10 cellular contexts compared by ENCODE assay signal in the genomic region with DNA sequence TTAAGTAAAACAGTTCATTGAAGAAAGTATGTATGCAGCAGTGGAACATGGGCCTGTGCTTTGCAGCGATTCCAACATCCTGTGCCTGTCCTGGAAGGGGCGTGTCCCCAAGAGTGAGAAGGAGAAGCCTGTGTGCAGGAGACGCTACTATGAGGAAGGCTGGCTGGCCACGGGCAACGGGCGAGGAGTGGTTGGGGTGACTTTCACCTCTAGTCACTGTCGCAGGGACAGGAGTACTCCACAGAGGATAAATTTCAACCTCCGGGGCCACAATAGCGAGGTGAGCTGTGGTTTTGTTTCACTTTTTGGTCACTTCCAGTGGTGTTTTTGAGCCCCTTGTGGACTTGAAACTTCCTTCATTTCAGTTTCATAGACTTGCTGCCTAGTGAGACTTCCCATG. TPM values are rescaled to one million over a fixed set of nuclear protein-coding genes. Genes with fewer than 3 reads are reported as not detected.
DNase-seq lines count a peak whose midpoint lies in the region; ATAC-seq lines count a peak whose summit lies in the region.
"Had no signal": no experiment of that assay in that cellular context is flagged by ENCODE, and none has a peak within 500 bp of the region (broad histone marks: within the 10 kb centered on the region; RNA-seq: fewer than 3 reads in every experiment).

No MANE protein-coding gene starts in this region.

- no peaks in the 10 kb centered on the region for H3K9me3 Mint-ChIP-seq in activated naive CD8-positive, alpha-beta T cell treated with anti-CD3 and anti-CD28 coated beads, Interleukin-2, amount 10 ng/mL, durations not matched to agents 7 days and 5 days
- H3K9me3 Mint-ChIP-seq in activated naive CD8-positive, alpha-beta T cell treated with anti-CD3 and anti-CD28 coated beads for 36 hours, result no peaks in the 10 kb centered on the region
- no peaks in the 10 kb centered on the region for H3K9me3 Mint-ChIP-seq in stimulated activated effector memory CD8-positive, alpha-beta T cell treated with anti-CD3 and anti-CD28 coated beads, Interleukin-12 subunit alpha, Interleukin-12 subunit beta, amount 100 ng/mL, for 72 hours

- H3K27me3 Mint-ChIP-seq in activated naive CD8-positive, alpha-beta T cell treated with anti-CD3 and anti-CD28 coated beads, Interleukin-2, amount 10 ng/mL, durations not matched to agents 7 days and 5 days, result no peaks in the 10 kb centered on the region
- no peaks in the 10 kb centered on the region for H3K27me3 Mint-ChIP-seq in activated naive CD8-positive, alpha-beta T cell treated with anti-CD3 and anti-CD28 coated beads for 36 hours
- H3K27me3 Mint-ChIP-seq in T-helper 17 cell, result no peaks in the 10 kb centered on the region

- peak; percentile 92 for ATAC-seq in activated naive CD8-positive, alpha-beta T cell treated with anti-CD3 and anti-CD28 coated beads, Interleukin-2, amount 10 ng/mL, durations not matched to agents 7 days and 5 days (ENCODE audit: low read depth)
- peak; percentile 63 for ATAC-seq in HG02798 (IDR thresholded peaks at IDR 0.05; ENCODE audit: poor library complexity, unreplicated experiment)
- peak; percentile 16 for ATAC-seq in T-helper 17 cell
- peak; percentile 46 for ATAC-seq in stimulated activated effector memory CD8-positive, alpha-beta T cell treated with anti-CD3 and anti-CD28 coated beads, Interleukin-12 subunit alpha, Interleukin-12 subunit beta, amount 100 ng/mL, for 72 hours
- no peak for ATAC-seq in GM19467 (IDR thresholded peaks at IDR 0.05; ENCODE audit: unreplicated experiment)
- ATAC-seq: HCT116 had no signal

- H3K4me3 Mint-ChIP-seq in activated naive CD8-positive, alpha-beta T cell treated with anti-CD3 and anti-CD28 coated beads, Interleukin-2, amount 10 ng/mL, durations not matched to agents 7 days and 5 days, result peak overlapping the region; percentile 46
- H3K4me3 Mint-ChIP-seq in activated naive CD8-positive, alpha-beta T cell treated with anti-CD3 and anti-CD28 coated beads for 36 hours, result no peak overlapping the region
- no peak overlapping the region for H3K4me3 Mint-ChIP-seq in T-helper 17 cell
- no peak overlapping the region for H3K4me3 Mint-ChIP-seq in stimulated activated effector memory CD8-positive, alpha-beta T cell treated with anti-CD3 and anti-CD28 coated beads, Interleukin-12 subunit alpha, Interleukin-12 subunit beta, amount 100 ng/mL, for 72 hours

- H3K9me3 ChIP-seq in T-helper 17 cell (ENCODE audit: control insufficient read depth, low read length, poor library complexity, severe bottlenecking), result no peaks in the 10 kb centered on the region

- H3K36me3 Mint-ChIP-seq in activated naive CD8-positive, alpha-beta T cell treated with anti-CD3 and anti-CD28 coated beads, Interleukin-2, amount 10 ng/mL, durations not matched to agents 7 days and 5 days, result peaks cover 39% of the 10 kb centered on the region
- peaks cover 41% of the 10 kb centered on the region for H3K36me3 Mint-ChIP-seq in activated naive CD8-positive, alpha-beta T cell treated with anti-CD3 and anti-CD28 coated beads for 36 hours
- H3K36me3 Mint-ChIP-seq in T-helper 17 cell (ENCODE audit: low read depth), result peaks cover 8% of the 10 kb centered on the region
- peaks cover 26% of the 10 kb centered on the region for H3K36me3 Mint-ChIP-seq in stimulated activated effector memory CD8-positive, alpha-beta T cell treated with anti-CD3 and anti-CD28 coated beads, Interleukin-12 subunit alpha, Interleukin-12 subunit beta, amount 100 ng/mL, for 72 hours

- peaks cover 16% of the 10 kb centered on the region for H3K4me1 Mint-ChIP-seq in activated naive CD8-positive, alpha-beta T cell treated with anti-CD3 and anti-CD28 coated beads, Interleukin-2, amount 10 ng/mL, durations not matched to agents 7 days and 5 days
- H3K4me1 Mint-ChIP-seq in activated naive CD8-positive, alpha-beta T cell treated with anti-CD3 and anti-CD28 coated beads for 36 hours, result peaks cover 7% of the 10 kb centered on the region
- H3K4me1 Mint-ChIP-seq in T-helper 17 cell, result peaks cover 3% of the 10 kb centered on the region
- H3K4me1 Mint-ChIP-seq in stimulated activated effector memory CD8-positive, alpha-beta T cell treated with anti-CD3 and anti-CD28 coated beads, Interleukin-12 subunit alpha, Interleukin-12 subunit beta, amount 100 ng/mL, for 72 hours, result peaks cover 15% of the 10 kb centered on the region

- H3K27ac Mint-ChIP-seq in activated naive CD8-positive, alpha-beta T cell treated with anti-CD3 and anti-CD28 coated beads, Interleukin-2, amount 10 ng/mL, durations not matched to agents 7 days and 5 days, result peak overlapping the region; percentile 44
- H3K27ac Mint-ChIP-seq in activated naive CD8-positive, alpha-beta T cell treated with anti-CD3 and anti-CD28 coated beads for 36 hours, result no peak overlapping the region
- peak overlapping the region; percentile 24 for H3K27ac Mint-ChIP-seq in T-helper 17 cell
- H3K27ac Mint-ChIP-seq in stimulated activated effector memory CD8-positive, alpha-beta T cell treated with anti-CD3 and anti-CD28 coated beads, Interleukin-12 subunit alpha, Interleukin-12 subunit beta, amount 100 ng/mL, for 72 hours, result no peak overlapping the region

- POLR2A ChIA-PET in activated naive CD8-positive, alpha-beta T cell treated with anti-CD3 and anti-CD28 coated beads, Interleukin-2, amount 10 ng/mL, durations not matched to agents 7 days and 5 days (lab: Charles Lee), result no interaction called here

- peak; percentile 40 for DNase-seq in activated naive CD8-positive, alpha-beta T cell treated with anti-CD3 and anti-CD28 coated beads, Interleukin-2, amount 10 ng/mL, durations not matched to agents 7 days and 5 days
- no peak for DNase-seq in activated naive CD8-positive, alpha-beta T cell treated with anti-CD3 and anti-CD28 coated beads for 36 hours
- no peak for DNase-seq in T-helper 17 cell
- no peak for DNase-seq in stimulated activated effector memory CD8-positive, alpha-beta T cell treated with anti-CD3 and anti-CD28 coated beads, Interleukin-12 subunit alpha, Interleukin-12 subunit beta, amount 100 ng/mL, for 72 hours (ENCODE audit: low spot score in 2 of 2)
- DNase-seq in C1 segment of cervical spinal cord (lab: John Stamatoyannopoulos, UW), result no peak
- no peak for DNase-seq in SHP77 treated with DMSO at 0.1 percent for 48 hours (lab: John Stamatoyannopoulos, UW)
- DNase-seq: NK-92 treated with Interleukin-12 subunit alpha and Interleukin-12 subunit beta, amount 100 ng/mL, for 24 hours had no signal

RNA-seq across cellular contexts. Expression of a gene that starts 1.7 kb away (rescaled TPM):
- total RNA-seq in activated naive CD8-positive, alpha-beta T cell treated with anti-CD3 and anti-CD28 coated beads, Interleukin-2, amount 10 ng/mL, durations not matched to agents 7 days and 5 days, result 10 to 100 TPM; 48.7 to 58.1 TPM
- 10 to 100 TPM; 17.0 TPM for total RNA-seq in activated naive CD8-positive, alpha-beta T cell treated with anti-CD3 and anti-CD28 coated beads for 36 hours
- 10 to 100 TPM; 61.9 to 72.0 TPM for total RNA-seq in T-helper 17 cell

Comparison
In these comparisons a context has a peak if more than half of its experiments do, and no peak if none do; other contexts are left out.
1. H3K27ac Mint-ChIP-seq: peak in activated naive CD8-positive, alpha-beta T cell treated with anti-CD3 and anti-CD28 coated beads, Interleukin-2, amount 10 ng/mL, durations not matched to agents 7 days and 5 days (single experiment) and T-helper 17 cell (single experiment); none in activated naive CD8-positive, alpha-beta T cell treated with anti-CD3 and anti-CD28 coated beads for 36 hours (single experiment) and stimulated activated effector memory CD8-positive, alpha-beta T cell treated with anti-CD3 and anti-CD28 coated beads, Interleukin-12 subunit alpha, Interleukin-12 subunit beta, amount 100 ng/mL, for 72 hours (single experiment).